ENCODE assay signal across 8 cellular contexts in the genomic region with DNA sequence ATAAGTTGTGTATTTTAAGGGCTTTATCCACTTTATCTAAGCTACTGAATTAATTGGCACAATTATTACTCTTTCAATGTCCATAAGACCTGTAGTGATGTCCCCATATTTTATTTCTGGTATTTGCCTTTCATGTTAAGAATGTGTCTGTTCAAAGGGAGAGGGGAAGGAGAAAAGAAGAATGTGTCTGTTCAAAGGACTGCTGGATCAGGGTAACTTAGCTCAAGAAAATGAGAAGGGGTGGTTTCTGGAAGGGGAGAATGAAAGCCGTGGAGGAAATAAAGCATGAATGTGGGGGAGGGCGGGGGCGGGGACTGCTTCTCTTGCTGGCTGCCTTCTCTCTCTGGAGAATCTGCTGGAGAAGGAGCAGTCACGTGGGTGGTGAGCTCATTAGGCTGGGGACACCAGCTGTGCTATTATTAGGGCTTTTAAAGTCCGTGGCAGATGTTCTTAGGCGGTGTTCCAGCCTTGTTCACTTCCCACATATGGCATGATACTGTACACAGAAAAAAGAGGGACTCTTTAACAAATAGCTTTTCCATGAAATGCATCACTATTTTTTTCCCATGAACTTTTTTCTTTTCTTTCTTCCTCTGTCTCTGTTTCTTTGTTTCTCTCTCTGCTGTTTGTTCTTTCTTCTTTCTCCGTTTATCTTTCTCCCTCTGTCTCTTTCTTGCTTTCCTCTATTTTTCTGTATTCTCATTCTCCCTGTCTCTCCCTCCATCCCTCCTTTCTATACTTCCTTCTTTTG.
DNase-seq lines count a peak whose midpoint lies in the region; ATAC-seq and TF ChIP-seq lines count a peak whose summit lies in the region.

No MANE protein-coding gene starts in this region.

- no peak overlapping the region for H3K9ac ChIP-seq in KMS-11
- peak overlapping the region in 1 of 2 donors; percentile 64 for H3K9ac ChIP-seq in colonic mucosa (ENCODE audit: low read depth in 2 of 2, low read length in 2 of 2)

- H3K9me3 ChIP-seq in CD4-positive, alpha-beta memory T cell (ENCODE audit: control insufficient read depth in 1 of 2, low read length in 2 of 2) = no peaks in the 10 kb centered on the region
- H3K9me3 ChIP-seq in Peyer's patch (no peaks in the 10 kb centered on the region), colonic mucosa (no peaks in the 10 kb centered on the region), spleen (no peaks in the 10 kb centered on the region)

- H3K79me2 ChIP-seq in KMS-11 (ENCODE audit: insufficient read depth, low read depth) = peaks cover 37% of the 10 kb centered on the region

- H4K20me1 ChIP-seq in KMS-11 (ENCODE audit: insufficient read depth) = no peaks in the 10 kb centered on the region

- 6 to 10% (median 10%) methylated on average over 7 of the region's 7 CpGs for WGBS in spleen, 5 donors

- no peak for DNase-seq in CD4-positive, alpha-beta memory T cell
- DNase-seq in Peyer's patch (peak; percentile 74 to 93 (median 81)), colonic mucosa (peak; percentile 86), kidney glomerular epithelial cell (lab: John Stamatoyannopoulos, UW) (peak; percentile 85), spleen (peak; percentile 84)

- H3K4me1 ChIP-seq in CD4-positive, alpha-beta memory T cell (ENCODE audit: insufficient read depth, low read length) = peaks cover 33% of the 10 kb centered on the region
- peaks cover 30% of the 10 kb centered on the region for H3K4me1 ChIP-seq in KMS-11 (ENCODE audit: low read depth, poor library complexity, severe bottlenecking)
- peaks cover 0 to 43% (median 11%) of the 10 kb centered on the region in 4 donors for H3K4me1 ChIP-seq in Peyer's patch
- H3K4me1 ChIP-seq in colonic mucosa = peaks cover 13% of the 10 kb centered on the region
- peaks cover 33 to 89% (median 63%) of the 10 kb centered on the region in 6 donors for H3K4me1 ChIP-seq in spleen

- TF ChIP-seq CTCF in KMS-11 (conservative IDR thresholded peaks at IDR 0.05; ENCODE audit: low read depth, low read length) (no peak), Peyer's patch (IDR thresholded peaks at IDR 0.05) (no peak), colonic mucosa (IDR thresholded peaks at IDR 0.05) (no peak), spleen (IDR thresholded peaks at IDR 0.05 in 8 of 11, conservative IDR thresholded peaks at IDR 0.05 in 3 of 11) (no peak)

- TF ChIP-seq POLR2A in Peyer's patch (IDR thresholded peaks at IDR 0.05) = no peak
- TF ChIP-seq POLR2A in spleen (IDR thresholded peaks at IDR 0.05) = peak in 1 of 3 donors; percentile 17
- TF ChIP-seq POLR2A in GM18505 (IDR thresholded peaks at IDR 0.05; ENCODE audit: borderline replicate concordance, extremely low read depth, insufficient read depth, insufficient read length) = no peak

- no peaks in the 10 kb centered on the region for H3K27me3 ChIP-seq in CD4-positive, alpha-beta memory T cell (ENCODE audit: insufficient read depth, low read length)
- H3K27me3 ChIP-seq in KMS-11 (ENCODE audit: insufficient read depth, low read depth) = no peaks in the 10 kb centered on the region
- no peaks in the 10 kb centered on the region for H3K27me3 ChIP-seq in Peyer's patch
- H3K27me3 ChIP-seq in colonic mucosa = no peaks in the 10 kb centered on the region
- no peaks in the 10 kb centered on the region for H3K27me3 ChIP-seq in spleen (replicated peaks in 1 of 7)

- no peaks in the 10 kb centered on the region for H3K36me3 ChIP-seq in CD4-positive, alpha-beta memory T cell (ENCODE audit: insufficient read depth, low read length)
- H3K36me3 ChIP-seq in KMS-11 (ENCODE audit: insufficient read depth) (no peaks in the 10 kb centered on the region), Peyer's patch (no peaks in the 10 kb centered on the region), colonic mucosa (no peaks in the 10 kb centered on the region), spleen (no peaks in the 10 kb centered on the region)

- CTCF ChIA-PET in CD4-positive, alpha-beta memory T cell (lab: Charles Lee; ENCODE audit: partially characterized antibody) = interaction anchor here (0.6 to 0.9 kb wide), 2 partner anchors 11 to 1708 kb away, joined by 3 to 4 read pairs; no protein-coding TSS in a partner anchor

- H3K9me3 Mint-ChIP-seq in CD4-positive, alpha-beta memory T cell = peaks cover 0 to 5% (median 0%) of the 10 kb centered on the region in 8 donors

- ATAC-seq in GM19467 (IDR thresholded peaks at IDR 0.05; ENCODE audit: unreplicated experiment) = peak; percentile 54
- ATAC-seq in GM18505 (IDR thresholded peaks at IDR 0.05; ENCODE audit: unreplicated experiment) = no peak

- H3K4me2 ChIP-seq in KMS-11 = peak overlapping the region; percentile 89

- H3K4me1 Mint-ChIP-seq in CD4-positive, alpha-beta memory T cell = peaks cover 36 to 66% (median 50%) of the 10 kb centered on the region in 4 donors

- H3K27ac Mint-ChIP-seq in CD4-positive, alpha-beta memory T cell = peak overlapping the region in 4 of 7 donors; percentile 25 to 69 (median 60)

- H2AFZ ChIP-seq in KMS-11 (ENCODE audit: low read depth) = no peak overlapping the region

- H3K27ac ChIP-seq in CD4-positive, alpha-beta memory T cell (ENCODE audit: low read depth, low read length) = no peak overlapping the region
- peak overlapping the region; percentile 35; the same call in 1 of the 2 replicates for H3K27ac ChIP-seq in KMS-11
- H3K27ac ChIP-seq in Peyer's patch = peak overlapping the region; percentile 25 to 85 (median 64)
- peak overlapping the region; percentile 62 for H3K27ac ChIP-seq in colonic mucosa
- H3K27ac ChIP-seq in spleen = peak overlapping the region; percentile 50 to 85 (median 77)

- peak overlapping the region in 4 of 8 donors; percentile 4 to 31 (median 17) for H3K4me3 Mint-ChIP-seq in CD4-positive, alpha-beta memory T cell

- no peaks in the 10 kb centered on the region for H3K27me3 Mint-ChIP-seq in CD4-positive, alpha-beta memory T cell

- POLR2A ChIA-PET in CD4-positive, alpha-beta memory T cell (lab: Charles Lee; ENCODE audit: partially characterized antibody) = interaction anchor here (0.9 to 2.5 kb wide), 2 partner anchors 11 to 64 kb away, joined by 3 to 10 read pairs; a partner anchor contains a TSS

- H3K4me3 ChIP-seq in CD4-positive, alpha-beta memory T cell (ENCODE audit: low read length in 2 of 2) = no peak overlapping the region
- H3K4me3 ChIP-seq in KMS-11 (IDR thresholded peaks at IDR 0.05; ENCODE audit: insufficient read depth, low read depth, low read length) = no peak overlapping the region
- no peak overlapping the region for H3K4me3 ChIP-seq in Peyer's patch
- no peak overlapping the region for H3K4me3 ChIP-seq in colonic mucosa
- H3K4me3 ChIP-seq in spleen = peak overlapping the region in 2 of 8 donors; percentile 0 to 2

- intact Hi-C loops in CD4-positive, alpha-beta memory T cell (cut with micrococcal nuclease) = no loop called here
- intact Hi-C loops in colonic mucosa (cut with DNase I) (no loop called here), spleen (cut with DNase I; ENCODE audit: low total_unique reads) (no loop called here)

- H3K36me3 Mint-ChIP-seq in CD4-positive, alpha-beta memory T cell = peaks cover 2 to 6% of the 10 kb centered on the region in 2 donors

Comparison
In these comparisons a context has a peak if more than half of its experiments do, and no peak if none do; other contexts are left out.
1. DNase-seq: peak in Peyer's patch (3 of 3), colonic mucosa (single experiment), kidney glomerular epithelial cell (single experiment) and spleen (single experiment); none in CD4-positive, alpha-beta memory T cell (0 of 5).